In the genomic region with DNA sequence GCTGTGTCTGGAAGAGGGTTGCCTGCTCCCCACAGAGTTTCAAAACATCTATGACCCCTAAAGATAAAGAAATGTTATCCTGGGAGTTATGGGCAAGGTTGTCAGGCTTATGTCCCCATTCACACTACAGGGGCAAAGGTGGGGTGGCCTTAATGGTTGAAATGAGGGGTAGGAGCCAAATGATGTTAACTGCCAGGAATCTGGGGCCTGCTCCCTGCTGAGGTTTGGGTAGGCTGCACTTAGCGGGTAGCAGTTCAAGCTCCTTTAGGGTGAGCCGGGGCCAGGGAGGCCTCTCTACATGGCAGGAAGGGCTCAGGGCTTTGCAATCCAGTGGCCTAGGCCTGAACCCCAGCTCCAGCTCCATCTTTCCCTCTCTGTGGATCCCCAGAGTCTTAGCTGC, we compare ENCODE assay signal across 15 cellular contexts. TPM values are rescaled to one million over a fixed set of nuclear protein-coding genes. Genes with fewer than 3 reads are reported as not detected.
DNase-seq lines count a peak whose midpoint lies in the region; ATAC-seq and TF ChIP-seq lines count a peak whose summit lies in the region.
"Had no signal": no experiment of that assay in that cellular context is flagged by ENCODE, and none has a peak within 500 bp of the region (broad histone marks: within the 10 kb centered on the region; RNA-seq: fewer than 3 reads in every experiment).

No MANE protein-coding gene starts in this region.

- ATAC-seq in sciatic nerve = no peak

- H3K4me3 Mint-ChIP-seq in activated T-cell treated with anti-CD3 and anti-CD28 coated beads, Interleukin-2, amount 50 U/mL, for 24 hours = no peak overlapping the region
- H3K4me3 Mint-ChIP-seq: B cell had no signal

- TF ChIP-seq RAD21 in Ishikawa (IDR thresholded peaks at IDR 0.05; ENCODE audit: low read depth) = no peak

- DNase-seq in activated T-cell treated with anti-CD3 and anti-CD28 coated beads, Interleukin-2, amount 50 U/mL, for 24 hours = peak; percentile 20
- no peak for DNase-seq in activated T-cell treated with anti-CD3 and anti-CD28 coated beads, Interleukin-2, amount 50 U/mL, for 48 hours
- DNase-seq in mesenteric fat pad (ENCODE audit: low spot score) (peak; percentile 68), sciatic nerve (ENCODE audit: low spot score) (peak; percentile 38), NCI-H2081 (lab: John Stamatoyannopoulos, UW) (no peak), globus pallidus (ENCODE audit: low spot score) (no peak)
- DNase-seq: DMS 273 treated with DMSO at 0.1 percent for 48 hours, DND-41, NCI-H1417 treated with DMSO at 0.1 percent for 48 hours, NCI-H187 treated with DMSO at 0.1 percent for 48 hours, NCI-H524 treated with DMSO at 0.1 percent for 48 hours, PC-9 had no signal

- H3K9me3 Mint-ChIP-seq in activated T-cell treated with anti-CD3 and anti-CD28 coated beads, Interleukin-2, amount 50 U/mL, for 24 hours = no peaks in the 10 kb centered on the region

- TF ChIP-seq EP300 in Ishikawa (IDR thresholded peaks at IDR 0.05; ENCODE audit: borderline replicate concordance) = no peak

- H3K36me3 Mint-ChIP-seq in activated T-cell treated with anti-CD3 and anti-CD28 coated beads, Interleukin-2, amount 50 U/mL, for 24 hours (ENCODE audit: low read depth) = no peaks in the 10 kb centered on the region

- peak overlapping the region; percentile 44 for H3K27ac Mint-ChIP-seq in activated T-cell treated with anti-CD3 and anti-CD28 coated beads, Interleukin-2, amount 50 U/mL, for 24 hours
- H3K27ac Mint-ChIP-seq: B cell had no signal

- H3K4me1 Mint-ChIP-seq in activated T-cell treated with anti-CD3 and anti-CD28 coated beads, Interleukin-2, amount 50 U/mL, for 24 hours (ENCODE audit: low read depth) = peaks cover 17% of the 10 kb centered on the region

- intact Hi-C loops in sciatic nerve (cut with DNase I) = no loop called here

- peaks cover 51% of the 10 kb centered on the region for H3K27me3 Mint-ChIP-seq in activated T-cell treated with anti-CD3 and anti-CD28 coated beads, Interleukin-2, amount 50 U/mL, for 24 hours

TF ChIP-seq in Ishikawa, 13 proteins besides CTCF, POLR2A, EP300 and RAD21:
- TF ChIP-seq EGR1 (IDR thresholded peaks at IDR 0.05) (no peak), TAF1 (IDR thresholded peaks at IDR 0.05; ENCODE audit: low read depth) (no peak), CREB1 (IDR thresholded peaks at IDR 0.05; ENCODE audit: low read depth) (no peak), TEAD4 (IDR thresholded peaks at IDR 0.05) (peak; percentile 31; the same call in 1 of the 2 replicates), NFIC (IDR thresholded peaks at IDR 0.05) (peak; percentile 58; the same call in 1 of the 2 replicates), TCF12 (IDR thresholded peaks at IDR 0.05; ENCODE audit: low read depth) (no peak), FOXM1 (IDR thresholded peaks at IDR 0.05; ENCODE audit: borderline replicate concordance, low read depth) (no peak), YY1 (IDR thresholded peaks at IDR 0.05; ENCODE audit: low read depth) (no peak)
- TF ChIP-seq, protein P1, sequence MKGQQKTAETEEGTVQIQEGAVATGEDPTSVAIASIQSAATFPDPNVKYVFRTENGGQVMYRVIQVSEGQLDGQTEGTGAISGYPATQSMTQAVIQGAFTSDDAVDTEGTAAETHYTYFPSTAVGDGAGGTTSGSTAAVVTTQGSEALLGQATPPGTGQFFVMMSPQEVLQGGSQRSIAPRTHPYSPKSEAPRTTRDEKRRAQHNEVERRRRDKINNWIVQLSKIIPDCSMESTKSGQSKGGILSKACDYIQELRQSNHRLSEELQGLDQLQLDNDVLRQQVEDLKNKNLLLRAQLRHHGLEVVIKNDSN (IDR thresholded peaks at IDR 0.05) = no peak

RNA-seq across cellular contexts. Expression of a gene that starts 3.0 kb away (rescaled TPM):
- 1.7 TPM for total RNA-seq in mesenteric fat pad
- total RNA-seq in sciatic nerve = 15.8 TPM
- total RNA-seq: M059J had no signal

RNA-seq across cellular contexts. Expression of a gene that starts 34.8 kb away (rescaled TPM):
- total RNA-seq in mesenteric fat pad = 526 TPM
- 544 TPM for total RNA-seq in sciatic nerve

Comparison
In these comparisons a context has a peak if more than half of its experiments do, and no peak if none do; other contexts are left out.
1. DNase-seq: peak in activated T-cell treated with anti-CD3 and anti-CD28 coated beads, Interleukin-2, amount 50 U/mL, for 24 hours (single experiment), mesenteric fat pad (single experiment) and sciatic nerve (single experiment); none in activated T-cell treated with anti-CD3 and anti-CD28 coated beads, Interleukin-2, amount 50 U/mL, for 48 hours (0 of 2), NCI-H2081 (0 of 2) and globus pallidus (single experiment).